Comparison of ENCODE assay signal across 8 cellular contexts in genomic region chr6:112202639-112203341, GRCh38. TPM values are rescaled to one million over a fixed set of nuclear protein-coding genes. Genes with fewer than 3 reads are reported as not detected.
DNase-seq lines count a peak whose midpoint lies in the region; ATAC-seq and TF ChIP-seq lines count a peak whose summit lies in the region.

No MANE protein-coding gene starts in this region.

- H3K27me3 Mint-ChIP-seq in osteocyte (ENCODE audit: unreplicated experiment), result no peaks in the 10 kb centered on the region
- H3K27me3 Mint-ChIP-seq in activated CD8-positive, alpha-beta memory T cell treated with anti-CD3 and anti-CD28 coated beads, Interleukin-2, amount 10 ng/mL, durations not matched to agents 7 days and 5 days, result peaks cover 69% of the 10 kb centered on the region

- peaks cover 47% of the 10 kb centered on the region for H3K4me1 Mint-ChIP-seq in osteocyte (ENCODE audit: unreplicated experiment)
- H3K4me1 Mint-ChIP-seq in activated CD8-positive, alpha-beta memory T cell treated with anti-CD3 and anti-CD28 coated beads, Interleukin-2, amount 10 ng/mL, durations not matched to agents 7 days and 5 days, result no peaks in the 10 kb centered on the region

- CTCF ChIA-PET in activated CD8-positive, alpha-beta memory T cell treated with anti-CD3 and anti-CD28 coated beads, Interleukin-2, amount 10 ng/mL, durations not matched to agents 7 days and 5 days (lab: Charles Lee), result no interaction called here

- peak overlapping the region; percentile 89 for H3K27ac Mint-ChIP-seq in osteocyte (ENCODE audit: unreplicated experiment)
- H3K27ac Mint-ChIP-seq in activated CD8-positive, alpha-beta memory T cell treated with anti-CD3 and anti-CD28 coated beads, Interleukin-2, amount 10 ng/mL, durations not matched to agents 7 days and 5 days, result no peak overlapping the region

- H3K36me3 Mint-ChIP-seq in osteocyte (ENCODE audit: unreplicated experiment), result peaks cover 53% of the 10 kb centered on the region
- no peaks in the 10 kb centered on the region for H3K36me3 Mint-ChIP-seq in activated CD8-positive, alpha-beta memory T cell treated with anti-CD3 and anti-CD28 coated beads, Interleukin-2, amount 10 ng/mL, durations not matched to agents 7 days and 5 days

- no peak for DNase-seq in osteocyte (ENCODE audit: extremely low spot score, unreplicated experiment)
- no peak for DNase-seq in stimulated activated CD4-positive, alpha-beta T cell treated with anti-CD3 and anti-CD28 coated beads, Interleukin-4, amount 100 ng/mL, for 1 hour
- no peak for DNase-seq in activated CD8-positive, alpha-beta memory T cell treated with anti-CD3 and anti-CD28 coated beads, Interleukin-2, amount 10 ng/mL, durations not matched to agents 7 days and 5 days
- no peak for DNase-seq in HT-29 (ENCODE audit: low spot score)

- TF ChIP-seq CTCF in osteocyte (IDR thresholded peaks at IDR 0.05), result no peak

- H3K4me3 Mint-ChIP-seq in osteocyte (ENCODE audit: unreplicated experiment), result peak overlapping the region; percentile 49
- H3K4me3 Mint-ChIP-seq in activated CD8-positive, alpha-beta memory T cell treated with anti-CD3 and anti-CD28 coated beads, Interleukin-2, amount 10 ng/mL, durations not matched to agents 7 days and 5 days, result no peak overlapping the region

- H3K9me3 Mint-ChIP-seq in osteocyte (ENCODE audit: unreplicated experiment), result no peaks in the 10 kb centered on the region
- peaks cover 2% of the 10 kb centered on the region for H3K9me3 Mint-ChIP-seq in activated CD8-positive, alpha-beta memory T cell treated with anti-CD3 and anti-CD28 coated beads, Interleukin-2, amount 10 ng/mL, durations not matched to agents 7 days and 5 days (ENCODE audit: low read depth)

- ATAC-seq in GM18907 (IDR thresholded peaks at IDR 0.05; ENCODE audit: unreplicated experiment) (peak; percentile 92), HG02885 (IDR thresholded peaks at IDR 0.05; ENCODE audit: poor library complexity, unreplicated experiment) (peak; percentile 85), SK-N-SH treated with all-trans-retinoic acid at 6 μM for 48 hours (no peak), GM19023 (IDR thresholded peaks at IDR 0.05; ENCODE audit: unreplicated experiment) (no peak)
- ATAC-seq in activated CD8-positive, alpha-beta memory T cell treated with anti-CD3 and anti-CD28 coated beads, Interleukin-2, amount 10 ng/mL, durations not matched to agents 7 days and 5 days, result no peak

TF ChIP-seq in SK-N-SH treated with all-trans-retinoic acid at 6 μM for 48 hours, 23 proteins besides CTCF, POLR2A, EP300 and RAD21:
- no peak for TF ChIP-seq ISL1 (CRISPR knock-in tag; IDR thresholded peaks at IDR 0.05)
- peak; percentile 73; the same call in 1 of the 2 replicates for TF ChIP-seq TCF4 (CRISPR knock-in tag; IDR thresholded peaks at IDR 0.05; ENCODE audit: borderline replicate concordance)
- no peak for TF ChIP-seq TOX (CRISPR knock-in tag; IDR thresholded peaks at IDR 0.05; ENCODE audit: borderline replicate concordance)
TF ChIP-seq in SK-N-SH treated with all-trans-retinoic acid at 6 μM for 48 hours: peak in this region for 1.

RNA-seq across cellular contexts. Expression of gene LAMA4, which starts 51.6 kb away (rescaled TPM):
- total RNA-seq in osteocyte, result 209 and 220 TPM in 2 replicates
- not detected for total RNA-seq in activated CD8-positive, alpha-beta memory T cell treated with anti-CD3 and anti-CD28 coated beads, Interleukin-2, amount 10 ng/mL, durations not matched to agents 7 days and 5 days
- total RNA-seq in HT-29 (2014; rRNA removed; shearing (Covaris generic)), result not detected in 2 replicates

Comparison
In these comparisons a context has a peak if more than half of its experiments do, and no peak if none do; other contexts are left out.
1. ATAC-seq: peak in GM18907 (single experiment) and HG02885 (single experiment); none in SK-N-SH treated with all-trans-retinoic acid at 6 μM for 48 hours (single experiment), GM19023 (single experiment) and activated CD8-positive, alpha-beta memory T cell treated with anti-CD3 and anti-CD28 coated beads, Interleukin-2, amount 10 ng/mL, durations not matched to agents 7 days and 5 days (single experiment).
2. RNA of gene LAMA4, which starts 51.6 kb away (total RNA-seq): 209 to 220 TPM in osteocyte; not detected in activated CD8-positive, alpha-beta memory T cell treated with anti-CD3 and anti-CD28 coated beads, Interleukin-2, amount 10 ng/mL, durations not matched to agents 7 days and 5 days and not detected in HT-29; every median in the first group is over 100 times any median in the second.